1 cellular context compared by ENCODE assay signal in genomic region chr19:44912854-44913253, GRCh38.
TF ChIP-seq lines count a peak whose summit lies in the region.

No MANE protein-coding gene starts in this region.

TF ChIP-seq in HepG2, 621 proteins besides CTCF, POLR2A, EP300 and RAD21 (continued from another document and continues in another):
- no peak for TF ChIP-seq HMGA1 (CRISPR knock-in tag; conservative IDR thresholded peaks at IDR 0.05)
- peak; percentile 43 for TF ChIP-seq KDM2A (CRISPR knock-in tag; IDR thresholded peaks at IDR 0.05; ENCODE audit: borderline replicate concordance, low read depth)
- TF ChIP-seq SALL1 (CRISPR knock-in tag; IDR thresholded peaks at IDR 0.05) = peak; percentile 84
- TF ChIP-seq SMAD3 (CRISPR knock-in tag; IDR thresholded peaks at IDR 0.05) = 0 out of 2 replicates have a peak, but pooled peaks have one; percentile 29
- TF ChIP-seq GZF1 (CRISPR knock-in tag; IDR thresholded peaks at IDR 0.05) = no peak
- no peak for TF ChIP-seq SMYD3 (CRISPR knock-in tag; IDR thresholded peaks at IDR 0.05)
- no peak for TF ChIP-seq FOXA1 (IDR thresholded peaks at IDR 0.05)
- TF ChIP-seq FOXA1 (CRISPR knock-in tag; IDR thresholded peaks at IDR 0.05) = no peak
- TF ChIP-seq TOE1 (CRISPR knock-in tag; IDR thresholded peaks at IDR 0.05) = no peak
- no peak for TF ChIP-seq JUN (CRISPR knock-in tag; IDR thresholded peaks at IDR 0.05)
- peak; percentile 70; the same call in 1 of the 2 replicates for TF ChIP-seq ZNF788 (CRISPR knock-in tag; IDR thresholded peaks at IDR 0.05; ENCODE audit: borderline replicate concordance)
- no peak for TF ChIP-seq STAT6 (CRISPR knock-in tag; IDR thresholded peaks at IDR 0.05; ENCODE audit: borderline replicate concordance)
- 0 out of 2 replicates have a peak, but pooled peaks have one; percentile 26 for TF ChIP-seq HOMEZ (CRISPR knock-in tag; IDR thresholded peaks at IDR 0.05; ENCODE audit: low read depth)
- TF ChIP-seq CERS6 (CRISPR knock-in tag; IDR thresholded peaks at IDR 0.05) = no peak
- TF ChIP-seq ZNF138 (CRISPR knock-in tag; IDR thresholded peaks at IDR 0.05; ENCODE audit: low read depth) = no peak
- no peak for TF ChIP-seq ZNF260 (CRISPR knock-in tag; IDR thresholded peaks at IDR 0.05; ENCODE audit: borderline replicate concordance, low read depth)
- TF ChIP-seq PREB (CRISPR knock-in tag; IDR thresholded peaks at IDR 0.05) = no peak
- no peak for TF ChIP-seq WIZ (CRISPR knock-in tag; IDR thresholded peaks at IDR 0.05)
- TF ChIP-seq, protein P1, sequence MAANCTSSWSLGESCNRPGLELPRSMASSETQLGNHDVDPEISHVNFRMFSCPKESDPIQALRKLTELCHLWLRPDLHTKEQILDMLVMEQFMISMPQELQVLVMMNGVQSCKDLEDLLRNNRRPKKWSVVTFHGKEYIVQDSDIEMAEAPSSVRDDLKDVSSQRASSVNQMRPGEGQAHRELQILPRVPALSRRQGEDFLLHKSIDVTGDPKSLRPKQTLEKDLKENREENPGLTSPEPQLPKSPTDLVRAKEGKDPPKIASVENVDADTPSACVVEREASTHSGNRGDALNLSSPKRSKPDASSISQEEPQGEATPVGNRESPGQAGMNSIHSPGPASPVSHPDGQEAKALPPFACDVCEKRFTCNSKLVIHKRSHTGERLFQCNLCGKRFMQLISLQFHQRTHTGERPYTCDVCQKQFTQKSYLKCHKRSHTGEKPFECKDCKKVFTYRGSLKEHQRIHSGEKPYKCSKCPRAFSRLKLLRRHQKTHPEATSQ (CRISPR knock-in tag; IDR thresholded peaks at IDR 0.05; ENCODE audit: borderline replicate concordance) = no peak
- no peak for TF ChIP-seq CREB3 (CRISPR knock-in tag; IDR thresholded peaks at IDR 0.05)
- TF ChIP-seq CENPBD1 (CRISPR knock-in tag; IDR thresholded peaks at IDR 0.05; ENCODE audit: borderline replicate concordance, low read depth) = no peak
- TF ChIP-seq MED13 (CRISPR knock-in tag; IDR thresholded peaks at IDR 0.05) = no peak
- TF ChIP-seq REL (CRISPR knock-in tag; conservative IDR thresholded peaks at IDR 0.05) = no peak
- no peak for TF ChIP-seq ZFP36 (IDR thresholded peaks at IDR 0.05; ENCODE audit: borderline replicate concordance, low read depth, low read length, partially characterized antibody)
- TF ChIP-seq NR2F6 (IDR thresholded peaks at IDR 0.05) = peak; percentile 80
- peak; percentile 93 for TF ChIP-seq NR2F6 (CRISPR knock-in tag; IDR thresholded peaks at IDR 0.05)
- TF ChIP-seq KLF11 (CRISPR knock-in tag; IDR thresholded peaks at IDR 0.05) = no peak
- TF ChIP-seq, protein P2, sequence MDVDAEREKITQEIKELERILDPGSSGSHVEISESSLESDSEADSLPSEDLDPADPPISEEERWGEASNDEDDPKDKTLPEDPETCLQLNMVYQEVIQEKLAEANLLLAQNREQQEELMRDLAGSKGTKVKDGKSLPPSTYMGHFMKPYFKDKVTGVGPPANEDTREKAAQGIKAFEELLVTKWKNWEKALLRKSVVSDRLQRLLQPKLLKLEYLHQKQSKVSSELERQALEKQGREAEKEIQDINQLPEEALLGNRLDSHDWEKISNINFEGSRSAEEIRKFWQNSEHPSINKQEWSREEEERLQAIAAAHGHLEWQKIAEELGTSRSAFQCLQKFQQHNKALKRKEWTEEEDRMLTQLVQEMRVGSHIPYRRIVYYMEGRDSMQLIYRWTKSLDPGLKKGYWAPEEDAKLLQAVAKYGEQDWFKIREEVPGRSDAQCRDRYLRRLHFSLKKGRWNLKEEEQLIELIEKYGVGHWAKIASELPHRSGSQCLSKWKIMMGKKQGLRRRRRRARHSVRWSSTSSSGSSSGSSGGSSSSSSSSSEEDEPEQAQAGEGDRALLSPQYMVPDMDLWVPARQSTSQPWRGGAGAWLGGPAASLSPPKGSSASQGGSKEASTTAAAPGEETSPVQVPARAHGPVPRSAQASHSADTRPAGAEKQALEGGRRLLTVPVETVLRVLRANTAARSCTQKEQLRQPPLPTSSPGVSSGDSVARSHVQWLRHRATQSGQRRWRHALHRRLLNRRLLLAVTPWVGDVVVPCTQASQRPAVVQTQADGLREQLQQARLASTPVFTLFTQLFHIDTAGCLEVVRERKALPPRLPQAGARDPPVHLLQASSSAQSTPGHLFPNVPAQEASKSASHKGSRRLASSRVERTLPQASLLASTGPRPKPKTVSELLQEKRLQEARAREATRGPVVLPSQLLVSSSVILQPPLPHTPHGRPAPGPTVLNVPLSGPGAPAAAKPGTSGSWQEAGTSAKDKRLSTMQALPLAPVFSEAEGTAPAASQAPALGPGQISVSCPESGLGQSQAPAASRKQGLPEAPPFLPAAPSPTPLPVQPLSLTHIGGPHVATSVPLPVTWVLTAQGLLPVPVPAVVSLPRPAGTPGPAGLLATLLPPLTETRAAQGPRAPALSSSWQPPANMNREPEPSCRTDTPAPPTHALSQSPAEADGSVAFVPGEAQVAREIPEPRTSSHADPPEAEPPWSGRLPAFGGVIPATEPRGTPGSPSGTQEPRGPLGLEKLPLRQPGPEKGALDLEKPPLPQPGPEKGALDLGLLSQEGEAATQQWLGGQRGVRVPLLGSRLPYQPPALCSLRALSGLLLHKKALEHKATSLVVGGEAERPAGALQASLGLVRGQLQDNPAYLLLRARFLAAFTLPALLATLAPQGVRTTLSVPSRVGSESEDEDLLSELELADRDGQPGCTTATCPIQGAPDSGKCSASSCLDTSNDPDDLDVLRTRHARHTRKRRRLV (CRISPR knock-in tag; IDR thresholded peaks at IDR 0.05) = no peak
- 0 out of 2 replicates have a peak, but pooled peaks have one; percentile 65 for TF ChIP-seq MEF2D (CRISPR knock-in tag; IDR thresholded peaks at IDR 0.05)
- no peak for TF ChIP-seq TMF1 (CRISPR knock-in tag; IDR thresholded peaks at IDR 0.05; ENCODE audit: low read depth)
- TF ChIP-seq SNRNP70 (IDR thresholded peaks at IDR 0.05; ENCODE audit: low read depth, low read length) = no peak
- no peak for TF ChIP-seq ZNF253 (CRISPR knock-in tag; IDR thresholded peaks at IDR 0.05; ENCODE audit: borderline replicate concordance)
- TF ChIP-seq ZNF550 (CRISPR knock-in tag; IDR thresholded peaks at IDR 0.05; ENCODE audit: borderline replicate concordance) = no peak
- no peak for TF ChIP-seq ZBTB8A (CRISPR knock-in tag; IDR thresholded peaks at IDR 0.05; ENCODE audit: borderline replicate concordance, low read depth)
- peak; percentile 48; the same call in 1 of the 2 replicates for TF ChIP-seq HMG20A (CRISPR knock-in tag; IDR thresholded peaks at IDR 0.05; ENCODE audit: borderline replicate concordance)
- TF ChIP-seq, protein P3, sequence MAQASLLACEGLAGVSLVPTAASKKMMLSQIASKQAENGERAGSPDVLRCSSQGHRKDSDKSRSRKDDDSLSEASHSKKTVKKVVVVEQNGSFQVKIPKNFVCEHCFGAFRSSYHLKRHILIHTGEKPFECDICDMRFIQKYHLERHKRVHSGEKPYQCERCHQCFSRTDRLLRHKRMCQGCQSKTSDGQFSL (CRISPR knock-in tag; IDR thresholded peaks at IDR 0.05) = no peak
- TF ChIP-seq, protein P4, sequence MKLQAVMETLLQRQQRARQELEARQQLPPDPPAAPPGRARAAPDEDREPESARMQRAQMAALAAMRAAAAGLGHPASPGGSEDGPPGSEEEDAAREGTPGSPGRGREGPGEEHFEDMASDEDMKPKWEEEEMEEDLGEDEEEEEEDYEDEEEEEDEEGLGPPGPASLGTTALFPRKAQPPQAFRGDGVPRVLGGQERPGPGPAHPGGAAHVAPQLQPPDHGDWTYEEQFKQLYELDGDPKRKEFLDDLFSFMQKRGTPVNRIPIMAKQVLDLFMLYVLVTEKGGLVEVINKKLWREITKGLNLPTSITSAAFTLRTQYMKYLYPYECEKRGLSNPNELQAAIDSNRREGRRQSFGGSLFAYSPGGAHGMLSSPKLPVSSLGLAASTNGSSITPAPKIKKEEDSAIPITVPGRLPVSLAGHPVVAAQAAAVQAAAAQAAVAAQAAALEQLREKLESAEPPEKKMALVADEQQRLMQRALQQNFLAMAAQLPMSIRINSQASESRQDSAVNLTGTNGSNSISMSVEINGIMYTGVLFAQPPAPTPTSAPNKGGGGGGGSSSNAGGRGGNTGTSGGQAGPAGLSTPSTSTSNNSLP (IDR thresholded peaks at IDR 0.05; ENCODE audit: low read depth, low read length) = no peak
- no peak for TF ChIP-seq ZNF333 (CRISPR knock-in tag; IDR thresholded peaks at IDR 0.05; ENCODE audit: borderline replicate concordance)
- no peak for TF ChIP-seq ZNF597 (CRISPR knock-in tag; IDR thresholded peaks at IDR 0.05)
- no peak for TF ChIP-seq ZNF891 (CRISPR knock-in tag; IDR thresholded peaks at IDR 0.05)
